Comparison of ENCODE assay signal across 10 cellular contexts in the genomic region with DNA sequence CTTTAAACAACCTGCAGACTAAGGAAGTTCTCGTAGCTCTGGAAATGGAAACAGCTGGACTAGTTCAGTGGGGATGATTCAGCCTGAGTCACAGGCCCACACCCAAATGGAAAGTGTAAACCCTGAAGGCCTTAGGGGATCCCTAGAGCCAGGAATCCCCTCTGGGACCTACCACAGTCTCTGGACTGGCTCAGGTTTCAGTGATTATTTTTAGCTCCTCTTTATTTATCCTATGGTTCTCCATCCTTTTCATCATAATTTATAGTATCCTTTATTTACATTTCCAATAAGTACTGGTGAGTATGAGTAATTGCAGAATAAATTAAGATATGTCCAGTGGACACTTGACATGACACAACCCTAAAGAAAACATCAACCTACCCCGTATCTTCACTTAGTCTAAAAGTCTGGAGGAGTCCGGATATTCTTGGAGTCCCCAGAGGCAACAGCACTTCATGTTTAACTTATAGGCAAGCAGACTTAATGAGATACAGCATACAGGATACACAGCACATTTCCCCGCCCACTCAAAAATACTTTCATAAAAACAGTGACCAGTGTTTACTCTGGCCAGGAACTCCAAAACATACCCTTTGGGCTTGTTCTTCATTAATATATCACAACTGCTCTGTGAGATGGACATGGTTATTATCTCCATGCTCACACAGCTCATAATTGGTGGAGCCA. TPM values are rescaled to one million over a fixed set of nuclear protein-coding genes. Genes with fewer than 3 reads are reported as not detected.
DNase-seq lines count a peak whose midpoint lies in the region; ATAC-seq, FAIRE-seq and TF ChIP-seq lines count a peak whose summit lies in the region.
"Had no signal": no experiment of that assay in that cellular context is flagged by ENCODE, and none has a peak within 500 bp of the region (broad histone marks: within the 10 kb centered on the region; RNA-seq: fewer than 3 reads in every experiment).

No MANE protein-coding gene starts in this region.

- no peaks in the 10 kb centered on the region for H3K9me1 ChIP-seq in endothelial cell of umbilical vein (replicated peaks; ENCODE audit: control insufficient read depth, extremely low read depth, insufficient read depth, low read length)

- TF ChIP-seq POLR2A in endothelial cell of umbilical vein (IDR thresholded peaks at IDR 0.05; ENCODE audit: low read depth, low read length) = no peak

- POLR2A ChIA-PET in endothelial cell of umbilical vein (lab: Charles Lee) = no interaction called here

- H2AFZ ChIP-seq in endothelial cell of umbilical vein (ENCODE audit: low read depth, low read length) (no peak overlapping the region), smooth muscle cell (ENCODE audit: low read depth) (no peak overlapping the region)

- BruUV-seq in endothelial cell of umbilical vein (replicated peaks; lab: Mats Ljungman, UMichigan) = no TSS peak

- CTCF ChIA-PET in endothelial cell of umbilical vein (lab: Charles Lee) = interaction anchor here (0.6 kb wide), 1 partner anchor 259 kb away, joined by 3 read pairs; no protein-coding TSS in a partner anchor

- H3K4me2 ChIP-seq in endothelial cell of umbilical vein (ENCODE audit: insufficient read depth, low read length) (no peak overlapping the region), smooth muscle cell (peak overlapping the region; percentile 32)

- no peak for ATAC-seq in GM19395 (IDR thresholded peaks at IDR 0.05; ENCODE audit: unreplicated experiment)
- ATAC-seq: activated naive CD8-positive, alpha-beta T cell treated with anti-CD3 and anti-CD28 coated beads, Interleukin-2, amount 50 U/mL, for 24 hours had no signal

- no peaks in the 10 kb centered on the region for H3K27me3 ChIP-seq in endothelial cell of umbilical vein (ENCODE audit: control insufficient read depth in 2 of 2, insufficient read depth in 2 of 2, low read length in 2 of 2)
- H3K27me3 ChIP-seq in smooth muscle cell (ENCODE audit: low read depth) = no peaks in the 10 kb centered on the region

- H4K20me1 ChIP-seq in endothelial cell of umbilical vein (replicated peaks; ENCODE audit: control insufficient read depth, extremely low read depth, insufficient read depth, low read length) = no peaks in the 10 kb centered on the region
- H4K20me1 ChIP-seq in smooth muscle cell (ENCODE audit: low read depth) = no peaks in the 10 kb centered on the region

- H3K9me3 ChIP-seq in endothelial cell of umbilical vein (replicated peaks; ENCODE audit: control insufficient read depth, insufficient read depth, low read length) = no peaks in the 10 kb centered on the region
- no peaks in the 10 kb centered on the region for H3K9me3 ChIP-seq in smooth muscle cell (replicated peaks; ENCODE audit: low read depth)

- H3K9ac ChIP-seq in endothelial cell of umbilical vein (replicated peaks; ENCODE audit: extremely low read depth, insufficient read depth, low read length) = no peak overlapping the region
- no peak overlapping the region for H3K9ac ChIP-seq in smooth muscle cell (ENCODE audit: low read depth)

- intact Hi-C loops in endothelial cell of umbilical vein (cut with micrococcal nuclease) = no loop called here

- H3F3A ChIP-seq in smooth muscle cell (ENCODE audit: low read depth) = no peaks in the 10 kb centered on the region

- FAIRE-seq in endothelial cell of umbilical vein (lab: Jason Lieb, UNC) = no peak
- FAIRE-seq: H1 had no signal

- dilution Hi-C loops in endothelial cell of umbilical vein (cut with MboI; ENCODE audit: extremely low pct_ligation_motif_present, low sequenced_read_pairs) = no loop called here

- H3K4me3 ChIP-seq in endothelial cell of umbilical vein (replicated peaks in 1 of 3; ENCODE audit: insufficient read depth in 1 of 3, low read depth in 1 of 3, low read length in 3 of 3) (no peak overlapping the region), smooth muscle cell (no peak overlapping the region)

- H3K27ac ChIP-seq in endothelial cell of umbilical vein (ENCODE audit: insufficient read depth, low read depth, low read length) (no peak overlapping the region), smooth muscle cell (ENCODE audit: low read depth) (peak overlapping the region; percentile 76)

- no peaks in the 10 kb centered on the region for H3K79me2 ChIP-seq in endothelial cell of umbilical vein (ENCODE audit: control insufficient read depth, insufficient read depth, low read length)
- H3K79me2 ChIP-seq in smooth muscle cell (ENCODE audit: low read depth) = no peaks in the 10 kb centered on the region

- DNase-seq in NCI-H345 (lab: John Stamatoyannopoulos, UW) = peak; percentile 19
- DNase-seq in NCI-H345 treated with DMSO at 0.1 percent for 48 hours (lab: John Stamatoyannopoulos, UW; ENCODE audit: unreplicated experiment) = no peak
- peak; percentile 71 to 79 for DNase-seq in NCI-H526 (lab: John Stamatoyannopoulos, UW)
- peak; percentile 61 for DNase-seq in endothelial cell of umbilical vein (ENCODE audit: low read depth, low spot score)
- no peak for DNase-seq in smooth muscle cell (lab: John Stamatoyannopoulos, UW; ENCODE audit: unreplicated experiment)
- no peak for DNase-seq in NCI-H2029 (lab: John Stamatoyannopoulos, UW)
- no peak for DNase-seq in CD1c-positive myeloid dendritic cell (ENCODE audit: extremely low spot score)
- DNase-seq: activated naive CD8-positive, alpha-beta T cell treated with anti-CD3 and anti-CD28 coated beads, Interleukin-2, amount 50 U/mL, for 24 hours had no signal

- H3K36me3 ChIP-seq in endothelial cell of umbilical vein (ENCODE audit: control insufficient read depth in 2 of 2, extremely low read depth in 1 of 2, insufficient read depth in 2 of 2, low read length in 2 of 2) = no peaks in the 10 kb centered on the region
- H3K36me3 ChIP-seq in smooth muscle cell (ENCODE audit: low read depth) = no peaks in the 10 kb centered on the region

- H3K4me1 ChIP-seq in endothelial cell of umbilical vein (ENCODE audit: control insufficient read depth, extremely low read depth, insufficient read depth, low read length) = no peaks in the 10 kb centered on the region
- peaks cover 10% of the 10 kb centered on the region for H3K4me1 ChIP-seq in smooth muscle cell (ENCODE audit: low read depth)

- 24% methylated on average over 4 of the region's 4 CpGs for WGBS in smooth muscle cell (ENCODE audit: low lambda C conversion rate)

- no peak for TF ChIP-seq CTCF in endothelial cell of umbilical vein (IDR thresholded peaks at IDR 0.05; ENCODE audit: extremely low read depth in 1 of 2, insufficient read depth in 1 of 2, low read depth in 1 of 2, low read length in 2 of 2)
- no peak for TF ChIP-seq CTCF in smooth muscle cell (IDR thresholded peaks at IDR 0.05; ENCODE audit: borderline replicate concordance, insufficient read depth, poor library complexity, severe bottlenecking)

TF ChIP-seq in endothelial cell of umbilical vein, 7 proteins besides CTCF, POLR2A, EP300 and RAD21:
- TF ChIP-seq FOS (IDR thresholded peaks at IDR 0.05; ENCODE audit: borderline replicate concordance, insufficient read depth, low read length) (peak; percentile 86), EZH2 (IDR thresholded peaks at IDR 0.05; ENCODE audit: borderline replicate concordance, low read depth, low read length, severe bottlenecking) (no peak)

RNA-seq across cellular contexts. Expression of gene SEMA3E, which starts 28.4 kb away (rescaled TPM):
- total RNA-seq in endothelial cell of umbilical vein = not detected in 2 replicates
- not detected in 2 replicates for polyA plus RNA-seq in endothelial cell of umbilical vein
- polyA plus RNA-seq in endothelial cell of umbilical vein (2011; cell fraction: cytosol; rRNA removed) = not detected in 2 replicates
- polyA plus RNA-seq in endothelial cell of umbilical vein (2011; cell fraction: nucleus; rRNA removed) = not detected in 2 replicates
- polyA plus RNA-seq in endothelial cell of umbilical vein (2012) = not detected in 2 replicates
- not detected in 2 replicates for polyA minus RNA-seq in endothelial cell of umbilical vein
- polyA minus RNA-seq in endothelial cell of umbilical vein (2011; cell fraction: cytosol; rRNA and poly(A)+ RNA removed) = not detected
- not detected in 2 replicates for polyA minus RNA-seq in endothelial cell of umbilical vein (2011; cell fraction: nucleus; rRNA and poly(A)+ RNA removed)
- total RNA-seq in smooth muscle cell = 0.27 and 0.45 TPM in 2 replicates
- polyA plus RNA-seq in smooth muscle cell = 0.66 TPM in 1 of 2 replicates, not detected in the other

Comparison
In these comparisons a context has a peak if more than half of its experiments do, and no peak if none do; other contexts are left out.
1. DNase-seq: peak in NCI-H345 (single experiment), NCI-H526 (2 of 2) and endothelial cell of umbilical vein (single experiment); none in NCI-H345 treated with DMSO at 0.1 percent for 48 hours (single experiment), smooth muscle cell (single experiment), NCI-H2029 (single experiment) and CD1c-positive myeloid dendritic cell (single experiment).